Comparison of ENCODE assay signal across 1 cellular context in the genomic region with DNA sequence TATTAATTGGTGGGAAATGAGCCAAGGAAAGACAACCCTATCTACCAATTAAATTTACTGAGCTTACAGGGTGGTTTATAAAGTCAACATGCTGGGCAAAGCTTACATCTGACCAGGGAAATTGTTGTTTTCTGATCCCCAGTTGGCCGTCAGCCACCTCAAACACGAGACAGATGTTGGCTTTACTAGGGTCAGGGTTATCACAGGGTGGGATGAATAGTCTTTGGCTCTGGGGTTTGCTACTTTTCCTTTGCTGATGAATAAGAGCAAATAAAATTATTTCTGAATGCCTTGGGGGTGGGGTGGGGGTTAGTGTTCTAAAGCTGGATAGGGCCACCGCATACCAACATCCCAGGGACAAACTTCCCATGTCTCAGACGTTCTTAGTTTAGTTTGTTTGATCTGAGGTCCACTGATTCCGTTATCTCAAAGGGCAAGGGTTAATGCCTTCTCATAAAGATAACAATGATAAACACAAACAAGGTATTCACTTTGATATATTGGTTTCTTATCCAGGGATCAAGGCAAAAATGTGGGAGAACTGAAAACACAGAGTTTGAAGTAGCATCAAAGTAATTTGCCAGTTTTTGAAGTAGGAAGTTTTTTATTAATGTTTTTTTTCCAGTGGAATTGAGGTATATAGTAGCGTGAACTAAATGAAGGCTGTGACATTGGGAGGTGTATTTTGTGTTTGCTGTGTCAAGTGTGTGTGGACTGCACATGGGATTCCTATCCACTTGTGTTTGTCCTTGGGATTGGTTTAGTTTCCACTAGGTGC.
TF ChIP-seq lines count a peak whose summit lies in the region.

No MANE protein-coding gene starts in this region.

TF ChIP-seq in HepG2, 621 proteins besides CTCF, POLR2A, EP300 and RAD21 (continued from another document):
- TF ChIP-seq, protein P1, sequence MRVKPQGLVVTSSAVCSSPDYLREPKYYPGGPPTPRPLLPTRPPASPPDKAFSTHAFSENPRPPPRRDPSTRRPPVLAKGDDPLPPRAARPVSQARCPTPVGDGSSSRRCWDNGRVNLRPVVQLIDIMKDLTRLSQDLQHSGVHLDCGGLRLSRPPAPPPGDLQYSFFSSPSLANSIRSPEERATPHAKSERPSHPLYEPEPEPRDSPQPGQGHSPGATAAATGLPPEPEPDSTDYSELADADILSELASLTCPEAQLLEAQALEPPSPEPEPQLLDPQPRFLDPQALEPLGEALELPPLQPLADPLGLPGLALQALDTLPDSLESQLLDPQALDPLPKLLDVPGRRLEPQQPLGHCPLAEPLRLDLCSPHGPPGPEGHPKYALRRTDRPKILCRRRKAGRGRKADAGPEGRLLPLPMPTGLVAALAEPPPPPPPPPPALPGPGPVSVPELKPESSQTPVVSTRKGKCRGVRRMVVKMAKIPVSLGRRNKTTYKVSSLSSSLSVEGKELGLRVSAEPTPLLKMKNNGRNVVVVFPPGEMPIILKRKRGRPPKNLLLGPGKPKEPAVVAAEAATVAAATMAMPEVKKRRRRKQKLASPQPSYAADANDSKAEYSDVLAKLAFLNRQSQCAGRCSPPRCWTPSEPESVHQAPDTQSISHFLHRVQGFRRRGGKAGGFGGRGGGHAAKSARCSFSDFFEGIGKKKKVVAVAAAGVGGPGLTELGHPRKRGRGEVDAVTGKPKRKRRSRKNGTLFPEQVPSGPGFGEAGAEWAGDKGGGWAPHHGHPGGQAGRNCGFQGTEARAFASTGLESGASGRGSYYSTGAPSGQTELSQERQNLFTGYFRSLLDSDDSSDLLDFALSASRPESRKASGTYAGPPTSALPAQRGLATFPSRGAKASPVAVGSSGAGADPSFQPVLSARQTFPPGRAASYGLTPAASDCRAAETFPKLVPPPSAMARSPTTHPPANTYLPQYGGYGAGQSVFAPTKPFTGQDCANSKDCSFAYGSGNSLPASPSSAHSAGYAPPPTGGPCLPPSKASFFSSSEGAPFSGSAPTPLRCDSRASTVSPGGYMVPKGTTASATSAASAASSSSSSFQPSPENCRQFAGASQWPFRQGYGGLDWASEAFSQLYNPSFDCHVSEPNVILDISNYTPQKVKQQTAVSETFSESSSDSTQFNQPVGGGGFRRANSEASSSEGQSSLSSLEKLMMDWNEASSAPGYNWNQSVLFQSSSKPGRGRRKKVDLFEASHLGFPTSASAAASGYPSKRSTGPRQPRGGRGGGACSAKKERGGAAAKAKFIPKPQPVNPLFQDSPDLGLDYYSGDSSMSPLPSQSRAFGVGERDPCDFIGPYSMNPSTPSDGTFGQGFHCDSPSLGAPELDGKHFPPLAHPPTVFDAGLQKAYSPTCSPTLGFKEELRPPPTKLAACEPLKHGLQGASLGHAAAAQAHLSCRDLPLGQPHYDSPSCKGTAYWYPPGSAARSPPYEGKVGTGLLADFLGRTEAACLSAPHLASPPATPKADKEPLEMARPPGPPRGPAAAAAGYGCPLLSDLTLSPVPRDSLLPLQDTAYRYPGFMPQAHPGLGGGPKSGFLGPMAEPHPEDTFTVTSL (CRISPR knock-in tag; IDR thresholded peaks at IDR 0.05; ENCODE audit: borderline replicate concordance) = peak; percentile 93
- peak; percentile 67; the same call in 1 of the 2 replicates for TF ChIP-seq HNF4G (IDR thresholded peaks at IDR 0.05; ENCODE audit: borderline replicate concordance, low read depth, low read length)
- TF ChIP-seq HNF4G (CRISPR knock-in tag; IDR thresholded peaks at IDR 0.05; ENCODE audit: borderline replicate concordance, low read depth) = no peak; the same call in 1 of the 2 replicates
- TF ChIP-seq PITX1 (CRISPR knock-in tag; IDR thresholded peaks at IDR 0.05) = peak; percentile 99
- no peak for TF ChIP-seq ZFP90 (CRISPR knock-in tag; IDR thresholded peaks at IDR 0.05; ENCODE audit: borderline replicate concordance)
- no peak for TF ChIP-seq ZNF335 (CRISPR knock-in tag; IDR thresholded peaks at IDR 0.05)
- TF ChIP-seq, protein P2, sequence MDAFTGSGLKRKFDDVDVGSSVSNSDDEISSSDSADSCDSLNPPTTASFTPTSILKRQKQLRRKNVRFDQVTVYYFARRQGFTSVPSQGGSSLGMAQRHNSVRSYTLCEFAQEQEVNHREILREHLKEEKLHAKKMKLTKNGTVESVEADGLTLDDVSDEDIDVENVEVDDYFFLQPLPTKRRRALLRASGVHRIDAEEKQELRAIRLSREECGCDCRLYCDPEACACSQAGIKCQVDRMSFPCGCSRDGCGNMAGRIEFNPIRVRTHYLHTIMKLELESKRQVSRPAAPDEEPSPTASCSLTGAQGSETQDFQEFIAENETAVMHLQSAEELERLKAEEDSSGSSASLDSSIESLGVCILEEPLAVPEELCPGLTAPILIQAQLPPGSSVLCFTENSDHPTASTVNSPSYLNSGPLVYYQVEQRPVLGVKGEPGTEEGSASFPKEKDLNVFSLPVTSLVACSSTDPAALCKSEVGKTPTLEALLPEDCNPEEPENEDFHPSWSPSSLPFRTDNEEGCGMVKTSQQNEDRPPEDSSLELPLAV (CRISPR knock-in tag; conservative IDR thresholded peaks at IDR 0.05; ENCODE audit: low read depth) = no peak
- no peak for TF ChIP-seq SRSF9 (IDR thresholded peaks at IDR 0.05; ENCODE audit: borderline replicate concordance, insufficient read depth, low read depth, low read length, poor library complexity, severe bottlenecking)
- TF ChIP-seq, protein P3, sequence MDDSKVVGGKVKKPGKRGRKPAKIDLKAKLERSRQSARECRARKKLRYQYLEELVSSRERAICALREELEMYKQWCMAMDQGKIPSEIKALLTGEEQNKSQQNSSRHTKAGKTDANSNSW (CRISPR knock-in tag; IDR thresholded peaks at IDR 0.05; ENCODE audit: borderline replicate concordance) = no peak
